8 cellular contexts compared by ENCODE assay signal in genomic region chr11:73142128-73142377, GRCh38. TPM values are rescaled to one million over a fixed set of nuclear protein-coding genes. Genes with fewer than 3 reads are reported as not detected.
DNase-seq lines count a peak whose midpoint lies in the region; ATAC-seq and TF ChIP-seq lines count a peak whose summit lies in the region.

FCHSD2 (minus strand) TSS chr11:73142318; CDS start chr11:73141877, 441 bp downstream.

- DNase-seq in naive thymus-derived CD8-positive, alpha-beta T cell, result no peak
- DNase-seq in DMS53 (lab: John Stamatoyannopoulos, UW), result no peak
- no peak for DNase-seq in stimulated activated CD8-positive, alpha-beta memory T cell treated with anti-CD3 and anti-CD28 coated beads, Interleukin-4, amount 100 ng/mL, for 48 hours
- no peak for DNase-seq in activated CD8-positive, alpha-beta memory T cell treated with anti-CD3 and anti-CD28 coated beads for 24 hours

- peaks cover 0 to 3% (median 0%) of the 10 kb centered on the region in 5 donors for H3K27me3 Mint-ChIP-seq in naive thymus-derived CD8-positive, alpha-beta T cell

- H3K4me3 Mint-ChIP-seq in naive thymus-derived CD8-positive, alpha-beta T cell, result peak within 1 kb of the TSS; percentile 92 to 99 (median 96)

- H3K27me3 ChIP-seq in OCI-LY1 (ENCODE audit: insufficient read depth, low read length), result no peaks in the 10 kb centered on the region

- in situ Hi-C loops in endometrial microvascular endothelial cells (cut with HindIII; ENCODE audit: inconsistent ontology term, low pct_unique_long_range_greater_than_20kb, low sequenced_read_pairs), result no loop called here

- H3K9me2 ChIP-seq in OCI-LY1 (ENCODE audit: low read depth, low read length), result no peaks in the 10 kb centered on the region

- peaks cover 16% of the 10 kb centered on the region for H3K4me1 ChIP-seq in ES-I3 (ENCODE audit: insufficient read depth, low read length)
- peaks cover 62% of the 10 kb centered on the region for H3K4me1 ChIP-seq in OCI-LY1 (ENCODE audit: insufficient read depth, low read length, severe bottlenecking)

- no peak within 1 kb of the TSS for H2AFZ ChIP-seq in OCI-LY1 (ENCODE audit: low read length)

- H3K27ac ChIP-seq in OCI-LY1 (ENCODE audit: low read depth, low read length, poor library complexity, severe bottlenecking), result peak within 1 kb of the TSS; percentile 100

- peaks cover 0 to 19% (median 0%) of the 10 kb centered on the region in 3 donors for H3K36me3 Mint-ChIP-seq in naive thymus-derived CD8-positive, alpha-beta T cell

- H3K36me3 ChIP-seq in ES-I3 (ENCODE audit: insufficient read depth, low read length) (no peaks in the 10 kb centered on the region), OCI-LY1 (ENCODE audit: insufficient read depth, low read length) (peaks cover 29% of the 10 kb centered on the region)

- no peak for ATAC-seq in naive thymus-derived CD8-positive, alpha-beta T cell
- ATAC-seq in esophagus mucosa, result no peak

- H3F3A ChIP-seq in OCI-LY1 (ENCODE audit: insufficient read depth, low read length), result no peaks in the 10 kb centered on the region

- H4K20me1 ChIP-seq in OCI-LY1 (ENCODE audit: insufficient read depth, low read length), result no peaks in the 10 kb centered on the region

- H3K9ac ChIP-seq in ES-I3 (ENCODE audit: low read depth, low read length) (peak within 1 kb of the TSS; percentile 63), OCI-LY1 (ENCODE audit: low read length) (peak within 1 kb of the TSS; percentile 99)

- H3K4me2 ChIP-seq in OCI-LY1 (ENCODE audit: low read length), result peak within 1 kb of the TSS; percentile 96

- no peak for TF ChIP-seq CTCF in OCI-LY1 (IDR thresholded peaks at IDR 0.05; ENCODE audit: low read length)

- peaks cover 0 to 3% (median 0%) of the 10 kb centered on the region in 9 donors for H3K9me3 Mint-ChIP-seq in naive thymus-derived CD8-positive, alpha-beta T cell

- POLR2A ChIA-PET in naive thymus-derived CD8-positive, alpha-beta T cell (lab: Charles Lee), result interaction anchor here (0.6 to 3.5 kb wide), 30 partner anchors 10 to 1351 kb away, joined by 3 to 47 read pairs (median 5); partner anchors contain the start of genes ATG16L2, LIPT2, RAB6A and STARD10

- H3K4me3 ChIP-seq in OCI-LY1 (ENCODE audit: low read depth, low read length, poor library complexity, severe bottlenecking), result peak within 1 kb of the TSS; percentile 96

- peak within 1 kb of the TSS; percentile 95 to 100 (median 98) for H3K27ac Mint-ChIP-seq in naive thymus-derived CD8-positive, alpha-beta T cell

- peaks cover 43% of the 10 kb centered on the region for H3K79me2 ChIP-seq in OCI-LY1 (ENCODE audit: insufficient read depth, low read length)

- peaks cover 24 to 76% (median 41%) of the 10 kb centered on the region in 4 donors for H3K4me1 Mint-ChIP-seq in naive thymus-derived CD8-positive, alpha-beta T cell

- H3K9me3 ChIP-seq in ES-I3 (ENCODE audit: control insufficient read depth, insufficient read depth, low read length) (no peaks in the 10 kb centered on the region), OCI-LY1 (ENCODE audit: low read length) (0 out of 2 replicates have a peak, but pooled peaks cover 4% of the 10 kb centered on the region)

RNA-seq across cellular contexts. Expression of gene FCHSD2, which starts in this region (rescaled TPM):
- total RNA-seq in endometrial microvascular endothelial cells (ENCODE audit: inconsistent ontology term), result 15.5 TPM
- total RNA-seq in naive thymus-derived CD8-positive, alpha-beta T cell, result 10 to 100 TPM; 54.6 to 70.0 TPM
- polyA plus RNA-seq in naive thymus-derived CD8-positive, alpha-beta T cell, result 10 to 100 TPM; 11.8 to 15.6 (median 14.7) TPM
- total RNA-seq in esophagus mucosa, result 7.3 TPM
